Comparison of ENCODE assay signal across 14 cellular contexts in the genomic region with DNA sequence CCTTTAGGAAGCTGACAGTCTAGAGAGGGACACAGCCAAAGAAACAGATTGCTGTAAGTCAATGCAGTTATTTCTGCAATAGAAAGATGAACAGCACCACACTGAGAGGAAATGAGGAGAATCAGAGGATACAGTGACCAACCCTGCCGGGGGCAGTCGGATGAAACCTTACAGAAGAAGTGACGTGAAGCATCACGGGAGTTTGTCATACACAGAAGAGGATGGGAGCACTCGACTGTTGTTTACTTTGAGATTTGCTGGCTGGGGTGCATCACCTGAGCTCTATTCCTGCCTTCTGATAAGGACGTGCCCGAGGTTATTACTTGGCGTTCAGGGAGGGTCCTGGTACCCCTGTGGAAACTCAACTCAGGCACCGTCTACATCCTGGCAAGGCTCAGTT.
"Had no signal": no experiment of that assay in that cellular context is flagged by ENCODE, and none has a peak within 500 bp of the region (broad histone marks: within the 10 kb centered on the region; RNA-seq: fewer than 3 reads in every experiment).

No MANE protein-coding gene starts in this region.

- ATAC-seq: left cardiac atrium; lower lobe of right lung; stimulated activated naive CD8-positive, alpha-beta T cell treated with anti-CD3 and anti-CD28 coated beads, Interleukin-15, amount 100 ng/mL, for 72 hours; upper lobe of right lung had no signal

- H3K27me3 Mint-ChIP-seq: stimulated activated naive CD8-positive, alpha-beta T cell treated with anti-CD3 and anti-CD28 coated beads, Interleukin-15, amount 100 ng/mL, for 72 hours had no signal

- H3K4me1 ChIP-seq: lower lobe of right lung, parathyroid adenoma, upper lobe of right lung had no signal

- H3K9me3 Mint-ChIP-seq: activated naive CD4-positive, alpha-beta T cell treated with anti-CD3 and anti-CD28 coated beads for 36 hours; activated T-helper 1 cell treated with anti-CD3 and anti-CD28 coated beads, Interleukin-12 subunit alpha, Interleukin-12 subunit beta, Interleukin-2, Interleukin-4 antibody, amounts not matched to agents 30 ng/mL and 10 ng/mL and 1 ng/mL, durations not matched to agents 14 hours and 24 hours and 36 hours; dendritic cell treated with granulocyte-macrophage colony-stimulating factor and Interleukin-4, amounts not matched to agents 40 ng/mL and 50 ng/mL, for 4 days; naive B cell; stimulated activated naive CD8-positive, alpha-beta T cell treated with anti-CD3 and anti-CD28 coated beads, Interleukin-15, amount 100 ng/mL, for 72 hours had no signal

- H3K27me3 ChIP-seq: testis, upper lobe of right lung had no signal

- H3K36me3 Mint-ChIP-seq: naive B cell had no signal

- H3K4me3 Mint-ChIP-seq: activated naive CD4-positive, alpha-beta T cell treated with anti-CD3 and anti-CD28 coated beads for 36 hours; activated T-helper 1 cell treated with anti-CD3 and anti-CD28 coated beads, Interleukin-12 subunit alpha, Interleukin-12 subunit beta, Interleukin-2, Interleukin-4 antibody, amounts not matched to agents 30 ng/mL and 10 ng/mL and 1 ng/mL, durations not matched to agents 14 hours and 24 hours and 36 hours; dendritic cell treated with granulocyte-macrophage colony-stimulating factor and Interleukin-4, amounts not matched to agents 40 ng/mL and 50 ng/mL, for 4 days; naive B cell; stimulated activated naive CD8-positive, alpha-beta T cell treated with anti-CD3 and anti-CD28 coated beads, Interleukin-15, amount 100 ng/mL, for 72 hours had no signal

- H3K4me1 Mint-ChIP-seq: stimulated activated naive CD8-positive, alpha-beta T cell treated with anti-CD3 and anti-CD28 coated beads, Interleukin-15, amount 100 ng/mL, for 72 hours had no signal

- H3K27ac Mint-ChIP-seq: activated naive CD4-positive, alpha-beta T cell treated with anti-CD3 and anti-CD28 coated beads for 36 hours; activated T-helper 1 cell treated with anti-CD3 and anti-CD28 coated beads, Interleukin-12 subunit alpha, Interleukin-12 subunit beta, Interleukin-2, Interleukin-4 antibody, amounts not matched to agents 30 ng/mL and 10 ng/mL and 1 ng/mL, durations not matched to agents 14 hours and 24 hours and 36 hours; dendritic cell treated with granulocyte-macrophage colony-stimulating factor and Interleukin-4, amounts not matched to agents 40 ng/mL and 50 ng/mL, for 4 days had no signal

- H2AFZ ChIP-seq: parathyroid adenoma had no signal

- H3K79me2 ChIP-seq: parathyroid adenoma had no signal

- FAIRE-seq: astrocyte had no signal

- H3K27ac ChIP-seq: lower lobe of right lung, parathyroid adenoma, testis, upper lobe of right lung, WERI-Rb-1 had no signal

- H3K36me3 ChIP-seq: lower lobe of right lung, upper lobe of right lung, WERI-Rb-1 had no signal

- DNase-seq: activated CD4-positive, alpha-beta T cell treated with anti-CD3 and anti-CD28 coated beads for 48 hours; activated naive CD4-positive, alpha-beta T cell treated with anti-CD3 and anti-CD28 coated beads for 36 hours; left cardiac atrium; lower lobe of right lung; naive B cell; stimulated activated CD4-positive, alpha-beta T cell treated with anti-CD3 and anti-CD28 coated beads, Interleukin-4, amount 100 ng/mL, for 4 hours; stimulated activated naive CD8-positive, alpha-beta T cell treated with anti-CD3 and anti-CD28 coated beads, Interleukin-15, amount 100 ng/mL, for 72 hours; upper lobe of right lung; WERI-Rb-1 had no signal

- H3K4me3 ChIP-seq: lower lobe of right lung, testis, upper lobe of right lung had no signal
